ENCODE assay signal across 1 cellular context in genomic region chr1:100328133-100328532, GRCh38.
TF ChIP-seq lines count a peak whose summit lies in the region.

No MANE protein-coding gene starts in this region.

TF ChIP-seq in K562, 482 proteins besides CTCF, POLR2A, EP300 and RAD21 (continued from another document):
- TF ChIP-seq E2F8 (IDR thresholded peaks at IDR 0.05; ENCODE audit: low read depth, partially characterized antibody) (no peak), SFPQ (IDR thresholded peaks at IDR 0.05; ENCODE audit: low read depth, low read length) (no peak), CEBPG (CRISPR knock-in tag; IDR thresholded peaks at IDR 0.05) (0 out of 2 replicates have a peak, but pooled peaks have one; percentile 15), CEBPG (tag; conservative IDR thresholded peaks at IDR 0.05 in 1 of 2, IDR thresholded peaks at IDR 0.05 in 1 of 2) (peak in 1 of 2 experiments; percentile 47; a peak in 2 of 4 replicates), ZBTB40 (IDR thresholded peaks at IDR 0.05) (no peak), ZBTB40 (CRISPR knock-in tag; IDR thresholded peaks at IDR 0.05) (no peak), CTBP1 (IDR thresholded peaks at IDR 0.05; ENCODE audit: borderline replicate concordance) (peak; percentile 20; the same call in 1 of the 2 replicates), SOX6 (IDR thresholded peaks at IDR 0.05) (0 out of 2 replicates have a peak, but pooled peaks have one; percentile 11), VEZF1 (CRISPR knock-in tag; IDR thresholded peaks at IDR 0.05) (no peak)
